In genomic region chr19:7346488-7346971, GRCh38 we compare ENCODE assay signal across 14 cellular contexts. TPM values are rescaled to one million over a fixed set of nuclear protein-coding genes. Genes with fewer than 3 reads are reported as not detected.
DNase-seq lines count a peak whose midpoint lies in the region; ATAC-seq and TF ChIP-seq lines count a peak whose summit lies in the region.
"Had no signal": no experiment of that assay in that cellular context is flagged by ENCODE, and none has a peak within 500 bp of the region (broad histone marks: within the 10 kb centered on the region; RNA-seq: fewer than 3 reads in every experiment).

No MANE protein-coding gene starts in this region.

- H3K27ac ChIP-seq in BLaER1 treated with 17β-estradiol and CSF1 and Interleukin-3, amounts not matched to agents 10 nM and 100 nM, result peak overlapping the region in 8 of 11 experiments; percentile 16 to 99 (median 96); a peak in 16 of 22 replicates
- H3K27ac ChIP-seq in SU-DHL-6 (ENCODE audit: low read depth, low read length) (peak overlapping the region; percentile 100), osteoblast (ENCODE audit: low read depth, low read length) (no peak overlapping the region)
- H3K27ac ChIP-seq: uterus had no signal

- ATAC-seq in memory B cell (ENCODE audit: low read depth), result no peak
- no peak for ATAC-seq in GM21528 (IDR thresholded peaks at IDR 0.05; ENCODE audit: low FRiP score, unreplicated experiment)
- ATAC-seq: GM23338 had no signal

- H3K27me3 ChIP-seq in BLaER1 treated with 17β-estradiol and CSF1 and Interleukin-3, amounts not matched to agents 10 nM and 100 nM, result peaks cover 0 to 42% (median 0%) of the 10 kb centered on the region in 11 experiments; a peak in 4 of 22 replicates
- no peaks in the 10 kb centered on the region for H3K27me3 ChIP-seq in SU-DHL-6 (ENCODE audit: low read length)
- H3K27me3 ChIP-seq in osteoblast (ENCODE audit: insufficient read depth, low read length), result no peaks in the 10 kb centered on the region
- H3K27me3 ChIP-seq: uterus had no signal

- H2AFZ ChIP-seq in SU-DHL-6 (ENCODE audit: low read depth, low read length, severe bottlenecking) (no peak overlapping the region), osteoblast (ENCODE audit: low read length) (no peak overlapping the region)
- H2AFZ ChIP-seq: GM23338 had no signal

- H3F3A ChIP-seq in SU-DHL-6 (ENCODE audit: insufficient read depth), result peaks cover 73% of the 10 kb centered on the region

- H3K9me3 Mint-ChIP-seq in memory B cell, result no peaks in the 10 kb centered on the region

- H3K9me2 ChIP-seq in SU-DHL-6 (replicated peaks; ENCODE audit: insufficient read depth, low read length), result no peaks in the 10 kb centered on the region

- H3K27me3 Mint-ChIP-seq in memory B cell, result no peaks in the 10 kb centered on the region

- peaks cover 55% of the 10 kb centered on the region for H3K4me1 Mint-ChIP-seq in memory B cell

- peak overlapping the region; percentile 82 for H3K4me3 Mint-ChIP-seq in memory B cell
- H3K4me3 Mint-ChIP-seq: GM23338 had no signal

- TF ChIP-seq CTCF in SU-DHL-6 (IDR thresholded peaks at IDR 0.05; ENCODE audit: insufficient read depth, low read length, poor library complexity, severe bottlenecking) (no peak), osteoblast (IDR thresholded peaks at IDR 0.05; ENCODE audit: extremely low read depth, low read depth, low read length) (no peak)

- H3K4me2 ChIP-seq in BLaER1 treated with 17β-estradiol and CSF1 and Interleukin-3, amounts not matched to agents 10 nM and 100 nM, result peak overlapping the region in 9 of 11 experiments; percentile 65 to 97 (median 89); a peak in 18 of 22 replicates
- H3K4me2 ChIP-seq in SU-DHL-6 (ENCODE audit: low read depth, low read length, poor library complexity, severe bottlenecking) (peak overlapping the region; percentile 86), osteoblast (ENCODE audit: insufficient read depth, low read length) (no peak overlapping the region)
- H3K4me2 ChIP-seq: GM23338 had no signal

- H4K20me1 ChIP-seq in BLaER1 treated with 17β-estradiol and CSF1 and Interleukin-3, amounts not matched to agents 10 nM and 100 nM, result no peaks in the 10 kb centered on the region
- H4K20me1 ChIP-seq in SU-DHL-6 (ENCODE audit: low read depth, low read length) (no peaks in the 10 kb centered on the region), osteoblast (ENCODE audit: insufficient read depth, low read length) (no peaks in the 10 kb centered on the region)

- peaks cover 18% of the 10 kb centered on the region for H3K79me2 ChIP-seq in SU-DHL-6 (ENCODE audit: insufficient read depth, low read length)
- H3K79me2 ChIP-seq in osteoblast (ENCODE audit: insufficient read depth, low read length), result no peaks in the 10 kb centered on the region

- peaks cover 15% of the 10 kb centered on the region for H3K36me3 Mint-ChIP-seq in memory B cell

- H3K9me3 ChIP-seq in BLaER1 treated with 17β-estradiol and CSF1 and Interleukin-3, amounts not matched to agents 10 nM and 100 nM (replicated peaks in 1 of 11), result peaks cover 7 to 12% (median 9%) of the 10 kb centered on the region in 11 experiments
- no peaks in the 10 kb centered on the region for H3K9me3 ChIP-seq in SU-DHL-6 (ENCODE audit: insufficient read depth, low read length)
- no peaks in the 10 kb centered on the region for H3K9me3 ChIP-seq in osteoblast (ENCODE audit: low read depth, low read length)
- H3K9me3 ChIP-seq: uterus had no signal

- no peak overlapping the region for H3K4me3 ChIP-seq in BLaER1 treated with 17β-estradiol and CSF1 and Interleukin-3, amounts not matched to agents 10 nM and 100 nM
- no peak overlapping the region for H3K4me3 ChIP-seq in SU-DHL-6 (ENCODE audit: insufficient read depth, low read length, poor library complexity, severe bottlenecking)
- no peak overlapping the region for H3K4me3 ChIP-seq in osteoblast (ENCODE audit: insufficient read depth, low read length)
- H3K4me3 ChIP-seq: GM23338, uterus had no signal

- peak; percentile 20 for DNase-seq in Daoy (ENCODE audit: low read depth)
- no peak for DNase-seq in memory B cell (ENCODE audit: low spot score in 2 of 2)
- no peak for DNase-seq in NCI-H2171 (lab: John Stamatoyannopoulos, UW)
- no peak for DNase-seq in NCI-H82 treated with DMSO at 0.1 percent for 48 hours (lab: John Stamatoyannopoulos, UW; ENCODE audit: unreplicated experiment)
- DNase-seq in osteoblast (ENCODE audit: insufficient read length, low spot score, missing footprints), result no peak
- DNase-seq: KG1; NCI-H187 treated with DMSO at 0.1 percent for 48 hours; NCI-H69; stimulated activated CD4-positive, alpha-beta T cell treated with anti-CD3 and anti-CD28 coated beads, Interleukin-2, amount 100 ng/mL, for 24 hours; uterus had no signal

- H3K36me3 ChIP-seq in BLaER1 treated with 17β-estradiol and CSF1 and Interleukin-3, amounts not matched to agents 10 nM and 100 nM, result peaks cover 0 to 11% (median 7%) of the 10 kb centered on the region in 11 experiments; a peak in 16 of 22 replicates
- H3K36me3 ChIP-seq in SU-DHL-6 (ENCODE audit: low read length) (no peaks in the 10 kb centered on the region), osteoblast (ENCODE audit: insufficient read depth, low read length) (no peaks in the 10 kb centered on the region)
- H3K36me3 ChIP-seq: uterus had no signal

- H3K9ac ChIP-seq in BLaER1 treated with 17β-estradiol and CSF1 and Interleukin-3, amounts not matched to agents 10 nM and 100 nM, result peak overlapping the region in 7 of 11 experiments; percentile 10 to 96 (median 73); a peak in 6 of 22 replicates
- peak overlapping the region; percentile 51; the same call in 1 of the 2 replicates for H3K9ac ChIP-seq in SU-DHL-6 (ENCODE audit: low read length)

- H3K4me1 ChIP-seq in BLaER1 treated with 17β-estradiol and CSF1 and Interleukin-3, amounts not matched to agents 10 nM and 100 nM, result peaks cover 58 to 98% (median 95%) of the 10 kb centered on the region in 10 experiments
- H3K4me1 ChIP-seq in osteoblast (ENCODE audit: insufficient read depth, low read length), result no peaks in the 10 kb centered on the region
- H3K4me1 ChIP-seq: uterus had no signal

- H3K27ac Mint-ChIP-seq in memory B cell, result peak overlapping the region; percentile 99
- H3K27ac Mint-ChIP-seq: GM23338 had no signal

RNA-seq across cellular contexts. Expression of gene ARHGEF18, which starts 2.2 kb away (rescaled TPM):
- 38.8 and 53.5 TPM in 2 replicates for total RNA-seq in Daoy (2014; rRNA removed; shearing (Covaris generic))
- 32.1 and 44.5 TPM in 2 replicates for total RNA-seq in osteoblast

RNA-seq across cellular contexts. Expression of gene INSR, which starts 52.3 kb away (rescaled TPM):
- 8.9 and 10.0 TPM in 2 replicates for total RNA-seq in Daoy (2014; rRNA removed; shearing (Covaris generic))
- 36.8 and 44.2 TPM in 2 replicates for total RNA-seq in osteoblast
